ENCODE assay signal across 8 cellular contexts in genomic region chr20:45910670-45911485, GRCh38. TPM values are rescaled to one million over a fixed set of nuclear protein-coding genes. Genes with fewer than 3 reads are reported as not detected.
A peak's percentile ranks its signal among the peaks of the same experiment; 100 is the strongest.
DNase-seq lines count a peak whose midpoint lies in the region; ATAC-seq and TF ChIP-seq lines count a peak whose summit lies in the region.

No MANE protein-coding gene starts in this region.

- DNase-seq in DMS 273 (lab: John Stamatoyannopoulos, UW; ENCODE audit: unreplicated experiment) (peak; percentile 93), SK-N-SH (peak; percentile 96), Right ventricle myocardium inferior (ENCODE audit: missing footprints) (peak; percentile 96), osteocyte (ENCODE audit: extremely low spot score, unreplicated experiment) (peak; percentile 98), thoracic aorta (ENCODE audit: low spot score) (peak; percentile 93)

- H4K20me1 ChIP-seq in SK-N-SH (ENCODE audit: insufficient read depth) = no peaks in the 10 kb centered on the region; the same call in 1 of the 2 replicates

- POLR2A ChIA-PET in SK-N-SH (lab: Yijun Ruan, JAX) = interaction anchor here (0.6 to 3.2 kb wide), 8 partner anchors 8 to 34 kb away, joined by 3 to 46 read pairs (median 5); partner anchors contain the start of genes CTSA, NEURL2, PCIF1 and ZSWIM1

- no peaks in the 10 kb centered on the region for H3K36me3 Mint-ChIP-seq in activated naive CD4-positive, alpha-beta T cell treated with anti-CD3 and anti-CD28 coated beads, Interleukin-2, amount 50 U/mL, for 24 hours
- H3K36me3 Mint-ChIP-seq in osteocyte (ENCODE audit: unreplicated experiment) = peaks cover 7% of the 10 kb centered on the region

- peak overlapping the region; percentile 41 for H2AFZ ChIP-seq in SK-N-SH (ENCODE audit: low read depth)

- H3K36me3 ChIP-seq in HUES48 (ENCODE audit: control insufficient read depth, insufficient read depth, low read length) (peaks cover 37% of the 10 kb centered on the region), SK-N-SH (replicated peaks in 1 of 2; ENCODE audit: control insufficient read depth in 1 of 2, insufficient read depth in 2 of 2, low read length in 1 of 2) (peaks cover 10 to 19% of the 10 kb centered on the region in 2 experiments), thoracic aorta (no peaks in the 10 kb centered on the region)

- H3K4me1 ChIP-seq in HUES48 (ENCODE audit: control insufficient read depth, insufficient read depth, low read length) (peaks cover 4% of the 10 kb centered on the region; the same call in 1 of the 2 replicates), SK-N-SH (ENCODE audit: control insufficient read depth in 1 of 2, insufficient read depth in 2 of 2, low read depth in 1 of 2, low read length in 1 of 2) (peaks cover 7 to 8% of the 10 kb centered on the region in 2 experiments; a peak in 1 of 4 replicates), thoracic aorta (ENCODE audit: control insufficient read depth in 1 of 2, low read depth in 2 of 2) (peaks cover 6 to 23% of the 10 kb centered on the region in 2 donors)

- intact Hi-C loops in Right ventricle myocardium inferior (cut with DNase I) = loop anchor here (1.0 to 2.0 kb wide), 2 partner anchors 19 to 24 kb away; partner anchors contain the start of gene PCIF1

- peaks cover 9% of the 10 kb centered on the region for H3K27me3 Mint-ChIP-seq in activated naive CD4-positive, alpha-beta T cell treated with anti-CD3 and anti-CD28 coated beads, Interleukin-2, amount 50 U/mL, for 24 hours
- no peaks in the 10 kb centered on the region for H3K27me3 Mint-ChIP-seq in osteocyte (ENCODE audit: unreplicated experiment)

- H3K9me3 Mint-ChIP-seq in activated naive CD4-positive, alpha-beta T cell treated with anti-CD3 and anti-CD28 coated beads, Interleukin-2, amount 50 U/mL, for 24 hours = no peaks in the 10 kb centered on the region
- no peaks in the 10 kb centered on the region for H3K9me3 Mint-ChIP-seq in osteocyte (ENCODE audit: unreplicated experiment)

- H3F3A ChIP-seq in SK-N-SH (replicated peaks; ENCODE audit: insufficient read depth) = peaks cover 6% of the 10 kb centered on the region

- peak overlapping the region; percentile 99 for H3K4me2 ChIP-seq in SK-N-SH

- no peak for TF ChIP-seq RAD21 in SK-N-SH (IDR thresholded peaks at IDR 0.05; ENCODE audit: low read length)

- TF ChIP-seq CTCF in SK-N-SH (IDR thresholded peaks at IDR 0.05) = no peak
- TF ChIP-seq CTCF in osteocyte (IDR thresholded peaks at IDR 0.05) = no peak
- TF ChIP-seq CTCF in thoracic aorta (IDR thresholded peaks at IDR 0.05) = no peak

- H3K27me3 ChIP-seq in HUES48 (ENCODE audit: control insufficient read depth, insufficient read depth, low read length) (no peaks in the 10 kb centered on the region), SK-N-SH (ENCODE audit: insufficient read depth) (no peaks in the 10 kb centered on the region), thoracic aorta (replicated peaks; ENCODE audit: insufficient read depth) (no peaks in the 10 kb centered on the region)

- CTCF ChIA-PET in SK-N-SH (lab: Yijun Ruan, JAX) = interaction anchor here (1.1 to 2.0 kb wide), 3 partner anchors 18 to 76 kb away, joined by 3 to 13 read pairs (median 6); partner anchors contain the start of genes CTSA and NEURL2

- peak overlapping the region; percentile 89 for H3K27ac ChIP-seq in HUES48 (ENCODE audit: low read depth, low read length)
- peak overlapping the region; percentile 81 to 91 for H3K27ac ChIP-seq in SK-N-SH (ENCODE audit: low read depth in 2 of 2, low read length in 1 of 2)
- H3K27ac ChIP-seq in thoracic aorta = peak overlapping the region; percentile 55 to 71

- peaks cover 17% of the 10 kb centered on the region for H3K4me1 Mint-ChIP-seq in activated naive CD4-positive, alpha-beta T cell treated with anti-CD3 and anti-CD28 coated beads, Interleukin-2, amount 50 U/mL, for 24 hours
- H3K4me1 Mint-ChIP-seq in osteocyte (ENCODE audit: unreplicated experiment) = peaks cover 22% of the 10 kb centered on the region

- 3% methylated on average over 35 of the region's 43 CpGs for WGBS in SK-N-SH (ENCODE audit: low lambda C conversion rate)

- no peaks in the 10 kb centered on the region for H3K9me2 ChIP-seq in SK-N-SH

- H3K27ac Mint-ChIP-seq in activated naive CD4-positive, alpha-beta T cell treated with anti-CD3 and anti-CD28 coated beads, Interleukin-2, amount 50 U/mL, for 24 hours = no peak overlapping the region
- peak overlapping the region; percentile 92 for H3K27ac Mint-ChIP-seq in osteocyte (ENCODE audit: unreplicated experiment)

- no peak for TF ChIP-seq EP300 in SK-N-SH (IDR thresholded peaks at IDR 0.05; ENCODE audit: borderline replicate concordance in 1 of 2, low read depth in 1 of 2, low read length in 1 of 2)

- peaks cover 10% of the 10 kb centered on the region for H3K79me2 ChIP-seq in SK-N-SH (ENCODE audit: insufficient read depth)

- peak overlapping the region; percentile 53; the same call in 1 of the 2 replicates for H3K9ac ChIP-seq in HUES48 (ENCODE audit: low read depth, low read length)
- peak overlapping the region; percentile 84 for H3K9ac ChIP-seq in SK-N-SH

- H3K9me3 ChIP-seq in HUES48 (ENCODE audit: control insufficient read depth, insufficient read depth, low read length) (no peaks in the 10 kb centered on the region), SK-N-SH (no peaks in the 10 kb centered on the region), thoracic aorta (no peaks in the 10 kb centered on the region)

- peak overlapping the region; percentile 83 for H3K4me3 ChIP-seq in HUES48 (ENCODE audit: low read depth, low read length)
- H3K4me3 ChIP-seq in SK-N-SH (ENCODE audit: low read depth in 2 of 2, low read length in 1 of 2) = peak overlapping the region; percentile 60 to 72
- H3K4me3 ChIP-seq in thoracic aorta = peak overlapping the region; percentile 81

- ATAC-seq in GM21423 (IDR thresholded peaks at IDR 0.05; ENCODE audit: unreplicated experiment) = peak; percentile 94
- ATAC-seq in Right ventricle myocardium inferior = peak; percentile 84
- peak; percentile 95 for ATAC-seq in thoracic aorta (ENCODE audit: insufficient number of reproducible peaks, low FRiP score, low read depth)

- peak overlapping the region; percentile 85 for H3K4me3 Mint-ChIP-seq in activated naive CD4-positive, alpha-beta T cell treated with anti-CD3 and anti-CD28 coated beads, Interleukin-2, amount 50 U/mL, for 24 hours
- H3K4me3 Mint-ChIP-seq in osteocyte (ENCODE audit: unreplicated experiment) = peak overlapping the region; percentile 72

TF ChIP-seq in SK-N-SH, 30 proteins besides CTCF, POLR2A, EP300 and RAD21:
- peak; percentile 77 for TF ChIP-seq TAF1 (IDR thresholded peaks at IDR 0.05; ENCODE audit: borderline replicate concordance, low read depth, low read length)
- peak; percentile 85; the same call in 1 of the 2 replicates for TF ChIP-seq POLR2AphosphoS5 (IDR thresholded peaks at IDR 0.05; ENCODE audit: low read depth, low read length)
- peak; percentile 61 for TF ChIP-seq MXI1 (IDR thresholded peaks at IDR 0.05; ENCODE audit: low read depth, low read length)
- TF ChIP-seq CHD2 (IDR thresholded peaks at IDR 0.05; ENCODE audit: low read length, partially characterized antibody) = peak; percentile 93
- no peak for TF ChIP-seq GATA2 (CRISPR knock-in tag; IDR thresholded peaks at IDR 0.05)
- no peak for TF ChIP-seq ELF1 (IDR thresholded peaks at IDR 0.05)
- TF ChIP-seq FOSL2 (IDR thresholded peaks at IDR 0.05; ENCODE audit: borderline replicate concordance, low read depth) = 0 out of 2 replicates have a peak, but pooled peaks have one; percentile 1
TF ChIP-seq in SK-N-SH: peak in this region for 5.

RNA-seq across cellular contexts. Expression of gene PLTP, which starts 1.1 kb away (rescaled TPM):
- polyA plus RNA-seq in SK-N-SH (2012; rRNA removed) = 114 and 154 TPM in 2 replicates
- 68.2 and 102 TPM in 2 replicates for polyA plus RNA-seq in SK-N-SH (2012; cell fraction: cytosol; rRNA removed)
- 169 and 176 TPM in 2 replicates for polyA plus RNA-seq in SK-N-SH (2012; cell fraction: nucleus; rRNA removed)
- total RNA-seq in Right ventricle myocardium inferior (156 TPM), osteocyte (195 and 211 TPM in 2 replicates), thoracic aorta (100 to 1,000 TPM; 182 to 637 TPM)

RNA-seq across cellular contexts. Expression of gene CTSA, which starts 19.7 kb away (rescaled TPM):
- polyA plus RNA-seq in SK-N-SH (2012; rRNA removed) = 338 and 363 TPM in 2 replicates
- 162 and 242 TPM in 2 replicates for polyA plus RNA-seq in SK-N-SH (2012; cell fraction: cytosol; rRNA removed)
- polyA plus RNA-seq in SK-N-SH (2012; cell fraction: nucleus; rRNA removed) = 656 and 683 TPM in 2 replicates
- 113 TPM for total RNA-seq in Right ventricle myocardium inferior
- total RNA-seq in osteocyte = 310 and 318 TPM in 2 replicates
- 100 to 1,000 TPM in 1 of 2 donors, 10 to 100 TPM in 1; 73.7 to 109 TPM for total RNA-seq in thoracic aorta

RNA-seq across cellular contexts. Expression of gene NEURL2, which starts 19.9 kb away (rescaled TPM):
- polyA plus RNA-seq in SK-N-SH (2012; rRNA removed) = 3.5 and 4.7 TPM in 2 replicates
- 1.3 and 1.9 TPM in 2 replicates for polyA plus RNA-seq in SK-N-SH (2012; cell fraction: cytosol; rRNA removed)
- polyA plus RNA-seq in SK-N-SH (2012; cell fraction: nucleus; rRNA removed) = 21.3 and 22.3 TPM in 2 replicates
- 5.0 TPM for total RNA-seq in Right ventricle myocardium inferior
- total RNA-seq in osteocyte = 7.3 and 7.4 TPM in 2 replicates
- 10 to 100 TPM; 19.7 to 78.7 TPM for total RNA-seq in thoracic aorta

RNA-seq across cellular contexts. Expression of gene SPATA25, which starts 23.5 kb away (rescaled TPM):
- 1.3 and 2.9 TPM in 2 replicates for polyA plus RNA-seq in SK-N-SH (2012; rRNA removed)
- 0.28 and 0.32 TPM in 2 replicates for polyA plus RNA-seq in SK-N-SH (2012; cell fraction: cytosol; rRNA removed)
- polyA plus RNA-seq in SK-N-SH (2012; cell fraction: nucleus; rRNA removed) = 13.5 and 18.1 TPM in 2 replicates
- total RNA-seq in Right ventricle myocardium inferior = 2.0 TPM
- 2.9 TPM in 2 replicates for total RNA-seq in osteocyte
- total RNA-seq in thoracic aorta = 10 to 100 TPM; 16.6 to 16.7 TPM

RNA-seq across cellular contexts. Expression of gene PCIF1, which starts 23.6 kb away (rescaled TPM):
- 18.2 and 23.1 TPM in 2 replicates for polyA plus RNA-seq in SK-N-SH (2012; rRNA removed)
- 12.0 and 16.5 TPM in 2 replicates for polyA plus RNA-seq in SK-N-SH (2012; cell fraction: cytosol; rRNA removed)
- polyA plus RNA-seq in SK-N-SH (2012; cell fraction: nucleus; rRNA removed) = 30.5 and 34.6 TPM in 2 replicates
- total RNA-seq in Right ventricle myocardium inferior = 22.5 TPM
- 34.6 and 42.1 TPM in 2 replicates for total RNA-seq in osteocyte
- total RNA-seq in thoracic aorta = 10 to 100 TPM; 22.6 to 34.7 TPM

Comparison
In these comparisons a context has a peak if more than half of its experiments do, and no peak if none do; other contexts are left out.
1. Peak in every context shown above with its lines: DNase-seq, ATAC-seq, H3K4me3 ChIP-seq and H3K27ac ChIP-seq.